ENCODE assay signal across 8 cellular contexts in genomic region chr21:20999567-21000169, GRCh38. TPM values are rescaled to one million over a fixed set of nuclear protein-coding genes. Genes with fewer than 3 reads are reported as not detected.
DNase-seq lines count a peak whose midpoint lies in the region; FAIRE-seq and TF ChIP-seq lines count a peak whose summit lies in the region.

No MANE protein-coding gene starts in this region.

- peak; percentile 86 for TF ChIP-seq CTCF in 22Rv1 (IDR thresholded peaks at IDR 0.05)
- peak; percentile 55 for TF ChIP-seq CTCF in GM10266 (IDR thresholded peaks at IDR 0.05; ENCODE audit: control insufficient read depth, insufficient read depth, low read depth, missing control alignments)

- no peak for FAIRE-seq in urothelium cell line (lab: Jason Lieb, UNC)

- DNase-seq in GM10266 (ENCODE audit: extremely low spot score), result peak; percentile 49
- peak; percentile 35 for DNase-seq in M059J (ENCODE audit: low read depth)
- DNase-seq in SW 1271 (lab: John Stamatoyannopoulos, UW), result peak; percentile 0 to 25
- peak; percentile 47 for DNase-seq in ecto neural progenitor cell (ENCODE audit: low spot score)
- DNase-seq in medulla oblongata (ENCODE audit: extremely low spot score), result peak; percentile 92
- peak; percentile 36 for DNase-seq in urothelium cell line (ENCODE audit: low spot score)
- DNase-seq in NK-92 (lab: John Stamatoyannopoulos, UW; ENCODE audit: unreplicated experiment), result no peak

- H3K27ac ChIP-seq in 22Rv1, result peak overlapping the region; percentile 84

RNA-seq across cellular contexts. Expression of gene NCAM2, which starts 1.5 kb away (rescaled TPM):
- total RNA-seq in M059J (2014; rRNA removed; shearing (Covaris generic)), result 2.4 and 3.1 TPM in 2 replicates
